12 cellular contexts compared by ENCODE assay signal in the genomic region with DNA sequence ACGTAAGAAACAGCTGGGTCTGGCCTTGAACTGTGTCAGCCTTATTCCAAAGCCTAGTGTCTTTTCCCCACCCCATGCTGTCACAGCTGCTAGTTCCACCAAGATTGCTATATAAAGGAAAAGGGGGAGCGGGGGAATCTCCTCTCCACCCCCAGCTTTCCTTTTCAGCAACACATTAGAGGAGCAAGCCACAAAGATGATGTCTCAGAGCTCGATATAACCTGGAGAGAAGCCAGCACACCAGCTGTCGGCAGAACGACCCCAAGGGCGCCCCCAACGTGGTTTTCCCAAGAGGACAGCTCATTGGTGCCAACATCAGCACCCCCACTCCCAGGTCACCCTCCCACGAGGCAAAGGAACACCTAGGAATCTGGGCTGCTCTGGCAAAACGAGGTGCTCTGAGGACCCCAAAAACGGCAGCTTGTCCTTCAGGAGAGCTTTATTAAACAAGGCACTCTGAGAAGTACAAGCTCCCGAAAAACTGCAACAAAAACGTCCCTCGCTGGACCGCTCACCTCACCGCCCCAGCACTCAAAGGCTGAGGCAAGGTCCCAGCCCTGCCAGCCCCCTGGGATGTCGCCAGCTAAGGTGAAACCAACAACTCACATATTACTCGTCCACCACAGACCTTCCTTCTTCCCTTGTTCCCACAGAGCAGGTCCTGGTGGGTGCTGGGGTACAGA. TPM values are rescaled to one million over a fixed set of nuclear protein-coding genes. Genes with fewer than 3 reads are reported as not detected.
DNase-seq lines count a peak whose midpoint lies in the region; ATAC-seq and TF ChIP-seq lines count a peak whose summit lies in the region.
"Had no signal": no experiment of that assay in that cellular context is flagged by ENCODE, and none has a peak within 500 bp of the region (broad histone marks: within the 10 kb centered on the region; RNA-seq: fewer than 3 reads in every experiment).

No MANE protein-coding gene starts in this region.

- H3K4me1 ChIP-seq in IMR-90 (ENCODE audit: control insufficient read depth, insufficient read depth, low read length) (peaks cover 14% of the 10 kb centered on the region), spleen (peaks cover 0 to 5% (median 0%) of the 10 kb centered on the region in 6 donors), mucosa of descending colon (ENCODE audit: low read depth) (peaks cover 11% of the 10 kb centered on the region)

- H3K9ac ChIP-seq in IMR-90 (ENCODE audit: low read depth, low read length), result peak overlapping the region; percentile 1; the same call in 1 of the 2 replicates

- no peaks in the 10 kb centered on the region for H3K36me3 Mint-ChIP-seq in activated naive CD8-positive, alpha-beta T cell treated with anti-CD3 and anti-CD28 coated beads for 36 hours

- H3K9me3 ChIP-seq in IMR-90 (ENCODE audit: control insufficient read depth, insufficient read depth, low read length) (no peaks in the 10 kb centered on the region), spleen (no peaks in the 10 kb centered on the region), mucosa of descending colon (no peaks in the 10 kb centered on the region)

- CTCF ChIA-PET in IMR-90 (lab: Yijun Ruan, JAX) (no interaction called here), GM10248 (lab: Yijun Ruan, JAX) (no interaction called here)

- peak overlapping the region; percentile 80 for H2BK120ac ChIP-seq in IMR-90 (ENCODE audit: low read depth, low read length)

- POLR2A ChIA-PET in IMR-90 (lab: Charles Lee; ENCODE audit: unreplicated experiment) (no interaction called here), GM10248 (lab: Yijun Ruan, JAX) (no interaction called here)

- H2AK5ac ChIP-seq in IMR-90 (ENCODE audit: low read depth, low read length), result peak overlapping the region; percentile 67; the same call in 1 of the 2 replicates

- H4K20me1 ChIP-seq in IMR-90 (ENCODE audit: insufficient read depth, low read length), result peaks cover 23% of the 10 kb centered on the region

- H3K27ac Mint-ChIP-seq in activated naive CD8-positive, alpha-beta T cell treated with anti-CD3 and anti-CD28 coated beads for 36 hours, result peak overlapping the region; percentile 70

- DNase-seq in IMR-90, result peak; percentile 58
- DNase-seq in activated naive CD8-positive, alpha-beta T cell treated with anti-CD3 and anti-CD28 coated beads for 36 hours, result no peak
- peak; percentile 32 for DNase-seq in hepatic stellate cell (ENCODE audit: low spot score)
- DNase-seq in spleen, result no peak
- no peak for DNase-seq in GM10248 (ENCODE audit: extremely low spot score)
- DNase-seq in effector CD8-positive, alpha-beta T cell (lab: John Stamatoyannopoulos, UW), result no peak
- no peak for DNase-seq in mucosa of descending colon
- DNase-seq: amniotic stem cell, DND-41, NCI-H1048, OCI-M1 had no signal

- H3K4me3 ChIP-seq in IMR-90 (ENCODE audit: insufficient read depth, low read depth, low read length), result no peak overlapping the region; the same call in 1 of the 2 replicates
- H3K4me3 ChIP-seq in spleen, result peak overlapping the region in 1 of 8 donors; percentile 1
- H3K4me3 ChIP-seq in mucosa of descending colon, result no peak overlapping the region

- H3K27ac ChIP-seq in IMR-90 (ENCODE audit: insufficient read depth, low read length), result peak overlapping the region; percentile 71; the same call in 1 of the 2 replicates
- peak overlapping the region in 7 of 8 donors; percentile 15 to 43 (median 38) for H3K27ac ChIP-seq in spleen

- peak overlapping the region; percentile 39; the same call in 1 of the 2 replicates for H3K18ac ChIP-seq in IMR-90 (ENCODE audit: low read depth, low read length)

- H3K27me3 ChIP-seq in IMR-90 (ENCODE audit: control insufficient read depth, insufficient read depth, low read length) (no peaks in the 10 kb centered on the region), spleen (replicated peaks in 1 of 7) (no peaks in the 10 kb centered on the region)

- H4K91ac ChIP-seq in IMR-90 (ENCODE audit: insufficient read depth, low read depth, low read length), result peak overlapping the region; percentile 21; the same call in 1 of the 2 replicates

- TF ChIP-seq POLR2A in IMR-90 (IDR thresholded peaks at IDR 0.05; ENCODE audit: low read depth, low read length) (no peak), spleen (IDR thresholded peaks at IDR 0.05) (no peak)

- no peaks in the 10 kb centered on the region for H3K27me3 Mint-ChIP-seq in activated naive CD8-positive, alpha-beta T cell treated with anti-CD3 and anti-CD28 coated beads for 36 hours

- peak overlapping the region; percentile 81 for H3K4me2 ChIP-seq in IMR-90 (ENCODE audit: low read depth, low read length)

- peak overlapping the region; percentile 80 for H3K4ac ChIP-seq in IMR-90 (ENCODE audit: low read depth, low read length)

- peaks cover 21 to 81% of the 10 kb centered on the region in 2 experiments for H3K79me1 ChIP-seq in IMR-90 (ENCODE audit: low read depth in 1 of 2, low read length in 2 of 2)

- in situ Hi-C loops in IMR-90 (cut with MboI; ENCODE audit: low sequenced_read_pairs), result no loop called here

- H3K14ac ChIP-seq in IMR-90 (replicated peaks; ENCODE audit: low read depth, low read length), result peak overlapping the region; percentile 80

- H2AFZ ChIP-seq in IMR-90 (replicated peaks; ENCODE audit: low read length, poor library complexity), result peak overlapping the region; percentile 81

- WGBS in IMR-90 (ENCODE audit: extremely low coverage in 2 of 2, insufficient read length in 1 of 2), 2 experiments, result 28% methylated on average over 6 of the region's 17 CpGs; no CpG with 5 or more reads in 1 of the 2 experiments
- WGBS in spleen, 5 donors, result 36 to 56% (median 50%) methylated on average over 17 of the region's 17 CpGs

- intact Hi-C loops in IMR-90 (cut with micrococcal nuclease) (no loop called here), spleen (cut with DNase I; ENCODE audit: low total_unique reads) (no loop called here), mucosa of descending colon (cut with DNase I, micrococcal nuclease) (no loop called here)

- TF ChIP-seq RAD21 in IMR-90 (IDR thresholded peaks at IDR 0.05; ENCODE audit: low read length), result no peak

- H2AK9ac ChIP-seq in IMR-90 (replicated peaks; ENCODE audit: low read depth, low read length, poor library complexity), result peak overlapping the region; percentile 63

- H2BK20ac ChIP-seq in IMR-90 (ENCODE audit: low read depth, low read length), result peak overlapping the region; percentile 59; the same call in 1 of the 2 replicates

- no peaks in the 10 kb centered on the region for H3K9me3 Mint-ChIP-seq in activated naive CD8-positive, alpha-beta T cell treated with anti-CD3 and anti-CD28 coated beads for 36 hours

- H3K4me1 Mint-ChIP-seq in activated naive CD8-positive, alpha-beta T cell treated with anti-CD3 and anti-CD28 coated beads for 36 hours, result peaks cover 6% of the 10 kb centered on the region

- H2BK15ac ChIP-seq in IMR-90 (ENCODE audit: low read depth, low read length), result peak overlapping the region; percentile 60; the same call in 1 of the 3 replicates

- H3K36me3 ChIP-seq in IMR-90 (ENCODE audit: control insufficient read depth, insufficient read depth, low read length) (no peaks in the 10 kb centered on the region), spleen (no peaks in the 10 kb centered on the region), mucosa of descending colon (ENCODE audit: low read depth) (no peaks in the 10 kb centered on the region)

- H4K8ac ChIP-seq in IMR-90 (ENCODE audit: low read depth in 2 of 2, low read length in 2 of 2), result peak overlapping the region; percentile 7 to 73; a peak in 1 of 4 replicates

- peak overlapping the region; percentile 4; the same call in 1 of the 2 replicates for H4K5ac ChIP-seq in IMR-90 (ENCODE audit: low read depth, low read length)

- ATAC-seq in IMR-90 (ENCODE audit: low read depth), result peak; percentile 58
- ATAC-seq in mucosa of descending colon, result no peak
- ATAC-seq in GM21423 (IDR thresholded peaks at IDR 0.05; ENCODE audit: unreplicated experiment), result no peak

- dilution Hi-C loops in IMR-90 (cut with HindIII; ENCODE audit: low sequenced_read_pairs, unreplicated experiment), result no loop called here

- peak overlapping the region; percentile 46 for H3K23ac ChIP-seq in IMR-90 (ENCODE audit: low read depth, low read length)

- H3K4me3 Mint-ChIP-seq in activated naive CD8-positive, alpha-beta T cell treated with anti-CD3 and anti-CD28 coated beads for 36 hours, result no peak overlapping the region

- TF ChIP-seq CTCF in IMR-90 (conservative IDR thresholded peaks at IDR 0.05; ENCODE audit: low read depth, low read length) (no peak), spleen (IDR thresholded peaks at IDR 0.05 in 8 of 11, conservative IDR thresholded peaks at IDR 0.05 in 3 of 11) (no peak), GM10248 (IDR thresholded peaks at IDR 0.05; ENCODE audit: control extremely low read depth, extremely low read depth, low read depth, missing control alignments) (no peak), mucosa of descending colon (IDR thresholded peaks at IDR 0.05) (no peak)

- no peak overlapping the region for H3K56ac ChIP-seq in IMR-90 (ENCODE audit: extremely low read depth, insufficient read depth, low read length)

- BruUV-seq in IMR-90 (replicated peaks; lab: Mats Ljungman, UMichigan), result no TSS peak

- H3K9me1 ChIP-seq in IMR-90 (ENCODE audit: insufficient read depth, low read length), result peaks cover 30% of the 10 kb centered on the region

- H2BK5ac ChIP-seq in IMR-90 (ENCODE audit: low read depth, low read length, poor library complexity, severe bottlenecking), result no peak overlapping the region

TF ChIP-seq in IMR-90, 13 proteins besides CTCF, POLR2A, EP300 and RAD21 (continues in another document):
- TF ChIP-seq RFX5 (IDR thresholded peaks at IDR 0.05; ENCODE audit: low read depth, low read length) (no peak), ELK1 (IDR thresholded peaks at IDR 0.05; ENCODE audit: borderline replicate concordance, low read depth, low read length) (no peak), MAZ (IDR thresholded peaks at IDR 0.05; ENCODE audit: borderline replicate concordance, low read depth, low read length) (no peak), MAFK (IDR thresholded peaks at IDR 0.05; ENCODE audit: low read depth, low read length) (no peak)

RNA-seq across cellular contexts. Expression of gene ATP9A, which starts 36.3 kb away (rescaled TPM):
- total RNA-seq in IMR-90 (2012; rRNA removed), result 22.4 and 23.3 TPM in 2 replicates
- polyA plus RNA-seq in IMR-90 (2012; rRNA removed), result 10.4 and 10.6 TPM in 2 replicates
- 5.8 and 7.8 TPM in 2 replicates for polyA plus RNA-seq in IMR-90 (2012; cell fraction: cytosol; rRNA removed)
- polyA plus RNA-seq in IMR-90 (2012; cell fraction: nucleus; rRNA removed; ENCODE audit: low replicate concordance), result 6.6 and 12.1 TPM in 2 replicates
- under 1 TPM; 0.18 to 0.21 TPM for total RNA-seq in activated naive CD8-positive, alpha-beta T cell treated with anti-CD3 and anti-CD28 coated beads for 36 hours
- total RNA-seq in spleen, result 10 to 100 TPM in 2 of 7 donors, 1 to 10 TPM in 5; 5.7 to 11.5 (median 9.0) TPM
- 1 to 10 TPM in 1 of 3 donors, under 1 TPM in 2; 0.37 to 1.2 (median 0.76) TPM for polyA plus RNA-seq in spleen
- total RNA-seq in mucosa of descending colon, result 100 to 1,000 TPM in 1 of 3 donors, 10 to 100 TPM in 2; 54.0 to 102 (median 59.4) TPM

Comparison
In these comparisons a context has a peak if more than half of its experiments do, and no peak if none do; other contexts are left out.
1. DNase-seq: peak in IMR-90 (single experiment) and hepatic stellate cell (single experiment); none in activated naive CD8-positive, alpha-beta T cell treated with anti-CD3 and anti-CD28 coated beads for 36 hours (single experiment), spleen (single experiment), GM10248 (single experiment), effector CD8-positive, alpha-beta T cell (single experiment) and mucosa of descending colon (0 of 3).
2. RNA of gene ATP9A, which starts 36.3 kb away (total RNA-seq): 54.0 to 102 TPM in mucosa of descending colon, 22.4 to 23.3 TPM in IMR-90 and 5.7 to 11.5 TPM in spleen; 0.18 to 0.21 TPM in activated naive CD8-positive, alpha-beta T cell treated with anti-CD3 and anti-CD28 coated beads for 36 hours; every median in the first group is over 4 times any median in the second.